8 cellular contexts compared by ENCODE assay signal in genomic region chr3:45841380-45841700, GRCh38. TPM values are rescaled to one million over a fixed set of nuclear protein-coding genes. Genes with fewer than 3 reads are reported as not detected.
A peak's percentile ranks its signal among the peaks of the same experiment; 100 is the strongest.
DNase-seq lines count a peak whose midpoint lies in the region; ATAC-seq lines count a peak whose summit lies in the region.

No MANE protein-coding gene starts in this region.

- H3K4me3 ChIP-seq in iPS DF 6.9 (ENCODE audit: low read length) (peak overlapping the region; percentile 60; the same call in 1 of the 2 replicates), skeletal muscle tissue (ENCODE audit: low read length in 3 of 3) (peak overlapping the region; percentile 86 to 91 (median 87))

- H3K27me3 Mint-ChIP-seq in activated CD8-positive, alpha-beta memory T cell treated with anti-CD3 and anti-CD28 coated beads, Interleukin-2, amount 10 ng/mL, durations not matched to agents 7 days and 5 days, result peaks cover 15% of the 10 kb centered on the region
- no peaks in the 10 kb centered on the region for H3K27me3 Mint-ChIP-seq in activated naive CD8-positive, alpha-beta T cell treated with anti-CD3 and anti-CD28 coated beads for 36 hours

- no peaks in the 10 kb centered on the region; the same call in 1 of the 2 replicates for H3K4me1 ChIP-seq in iPS DF 6.9 (ENCODE audit: control insufficient read depth, insufficient read depth, low read length)
- H3K4me1 ChIP-seq in skeletal muscle tissue (ENCODE audit: control insufficient read depth in 3 of 3, insufficient read depth in 3 of 3, low read length in 3 of 3), result peaks cover 14 to 25% (median 14%) of the 10 kb centered on the region in 3 donors

- no peak overlapping the region for H3K27ac ChIP-seq in iPS DF 6.9 (ENCODE audit: low read length)
- no peak overlapping the region for H3K27ac ChIP-seq in skeletal muscle tissue (ENCODE audit: low read depth, low read length)

- H3K36me3 Mint-ChIP-seq in activated CD8-positive, alpha-beta memory T cell treated with anti-CD3 and anti-CD28 coated beads, Interleukin-2, amount 10 ng/mL, durations not matched to agents 7 days and 5 days, result peaks cover 1% of the 10 kb centered on the region
- H3K36me3 Mint-ChIP-seq in activated naive CD8-positive, alpha-beta T cell treated with anti-CD3 and anti-CD28 coated beads for 36 hours, result no peaks in the 10 kb centered on the region

- no peak for DNase-seq in activated CD8-positive, alpha-beta memory T cell treated with anti-CD3 and anti-CD28 coated beads, Interleukin-2, amount 10 ng/mL, durations not matched to agents 7 days and 5 days
- DNase-seq in activated CD8-positive, alpha-beta memory T cell treated with anti-CD3 and anti-CD28 coated beads, Interleukin-2, amount 50 U/mL, for 48 hours, result no peak
- DNase-seq in Kasumi-1 (lab: John Stamatoyannopoulos, UW), result peak; percentile 29 to 57
- no peak for DNase-seq in activated naive CD8-positive, alpha-beta T cell treated with anti-CD3 and anti-CD28 coated beads for 36 hours
- DNase-seq in iPS DF 6.9 (ENCODE audit: low read depth, low spot score), result no peak

- H3K9ac ChIP-seq in skeletal muscle tissue (ENCODE audit: low read depth in 1 of 3, low read length in 3 of 3), result peak overlapping the region; percentile 78 to 81 (median 78)

- peak overlapping the region; percentile 80 for H3K27ac Mint-ChIP-seq in activated CD8-positive, alpha-beta memory T cell treated with anti-CD3 and anti-CD28 coated beads, Interleukin-2, amount 10 ng/mL, durations not matched to agents 7 days and 5 days
- peak overlapping the region; percentile 84 for H3K27ac Mint-ChIP-seq in activated naive CD8-positive, alpha-beta T cell treated with anti-CD3 and anti-CD28 coated beads for 36 hours

- peak overlapping the region; percentile 84 for H3K4me3 Mint-ChIP-seq in activated CD8-positive, alpha-beta memory T cell treated with anti-CD3 and anti-CD28 coated beads, Interleukin-2, amount 10 ng/mL, durations not matched to agents 7 days and 5 days
- H3K4me3 Mint-ChIP-seq in activated naive CD8-positive, alpha-beta T cell treated with anti-CD3 and anti-CD28 coated beads for 36 hours, result peak overlapping the region; percentile 90

- peak; percentile 59 for ATAC-seq in activated CD8-positive, alpha-beta memory T cell treated with anti-CD3 and anti-CD28 coated beads, Interleukin-2, amount 10 ng/mL, durations not matched to agents 7 days and 5 days
- ATAC-seq in HG02798 (IDR thresholded peaks at IDR 0.05; ENCODE audit: poor library complexity, unreplicated experiment) (no peak), HG02885 (IDR thresholded peaks at IDR 0.05; ENCODE audit: poor library complexity, unreplicated experiment) (no peak)

- no peaks in the 10 kb centered on the region for H3K9me3 ChIP-seq in iPS DF 6.9 (ENCODE audit: control insufficient read depth, insufficient read depth, low read length)
- H3K9me3 ChIP-seq in skeletal muscle tissue (ENCODE audit: control insufficient read depth in 3 of 3, low read length in 3 of 3), result no peaks in the 10 kb centered on the region

- no CpG with 5 or more reads among the region's 12 CpGs for WGBS in iPS DF 6.9 (ENCODE audit: insufficient coverage, insufficient read length)

- H3K27me3 ChIP-seq in iPS DF 6.9 (ENCODE audit: control insufficient read depth, insufficient read depth, low read length) (no peaks in the 10 kb centered on the region), skeletal muscle tissue (ENCODE audit: control insufficient read depth in 3 of 3, insufficient read depth in 3 of 3, low read length in 3 of 3) (no peaks in the 10 kb centered on the region)

- CTCF ChIA-PET in activated CD8-positive, alpha-beta memory T cell treated with anti-CD3 and anti-CD28 coated beads, Interleukin-2, amount 10 ng/mL, durations not matched to agents 7 days and 5 days (lab: Charles Lee), result interaction anchor here (0.6 to 2.6 kb wide), 7 partner anchors 11 to 716 kb away, joined by 3 to 10 read pairs (median 4); no protein-coding TSS in a partner anchor

- H3K36me3 ChIP-seq in iPS DF 6.9 (ENCODE audit: control insufficient read depth, insufficient read depth, low read length), result no peaks in the 10 kb centered on the region
- H3K36me3 ChIP-seq in skeletal muscle tissue (ENCODE audit: control insufficient read depth in 3 of 3, insufficient read depth in 3 of 3, low read length in 3 of 3), result peaks cover 0 to 4% (median 2%) of the 10 kb centered on the region in 3 donors

- H3K4me1 Mint-ChIP-seq in activated CD8-positive, alpha-beta memory T cell treated with anti-CD3 and anti-CD28 coated beads, Interleukin-2, amount 10 ng/mL, durations not matched to agents 7 days and 5 days, result peaks cover 30% of the 10 kb centered on the region
- H3K4me1 Mint-ChIP-seq in activated naive CD8-positive, alpha-beta T cell treated with anti-CD3 and anti-CD28 coated beads for 36 hours, result peaks cover 6% of the 10 kb centered on the region

- H3K9me3 Mint-ChIP-seq in activated CD8-positive, alpha-beta memory T cell treated with anti-CD3 and anti-CD28 coated beads, Interleukin-2, amount 10 ng/mL, durations not matched to agents 7 days and 5 days (ENCODE audit: low read depth), result no peaks in the 10 kb centered on the region
- H3K9me3 Mint-ChIP-seq in activated naive CD8-positive, alpha-beta T cell treated with anti-CD3 and anti-CD28 coated beads for 36 hours, result no peaks in the 10 kb centered on the region

RNA-seq across cellular contexts. Expression of gene LZTFL1, which starts 0.6 kb away (rescaled TPM):
- total RNA-seq in activated CD8-positive, alpha-beta memory T cell treated with anti-CD3 and anti-CD28 coated beads, Interleukin-2, amount 10 ng/mL, durations not matched to agents 7 days and 5 days, result 1 to 10 TPM; 6.1 to 9.3 TPM
- 1 to 10 TPM; 4.7 to 7.5 TPM for total RNA-seq in activated naive CD8-positive, alpha-beta T cell treated with anti-CD3 and anti-CD28 coated beads for 36 hours
- 6.8 TPM for total RNA-seq in skeletal muscle tissue

RNA-seq across cellular contexts. Expression of gene CCR9, which starts 45.0 kb away (rescaled TPM):
- 1 to 10 TPM; 3.2 to 9.7 TPM for total RNA-seq in activated CD8-positive, alpha-beta memory T cell treated with anti-CD3 and anti-CD28 coated beads, Interleukin-2, amount 10 ng/mL, durations not matched to agents 7 days and 5 days
- not detected for total RNA-seq in activated naive CD8-positive, alpha-beta T cell treated with anti-CD3 and anti-CD28 coated beads for 36 hours
- 0.52 TPM for total RNA-seq in skeletal muscle tissue

RNA-seq across cellular contexts. Expression of gene SLC6A20, which starts 45.0 kb away (rescaled TPM):
- under 1 TPM in 1 of 2 experiments, not detected in 1; 0.05 TPM for total RNA-seq in activated CD8-positive, alpha-beta memory T cell treated with anti-CD3 and anti-CD28 coated beads, Interleukin-2, amount 10 ng/mL, durations not matched to agents 7 days and 5 days
- not detected for total RNA-seq in activated naive CD8-positive, alpha-beta T cell treated with anti-CD3 and anti-CD28 coated beads for 36 hours
- total RNA-seq in skeletal muscle tissue, result under 0.01 TPM

Comparison
In these comparisons a context has a peak if more than half of its experiments do, and no peak if none do; other contexts are left out.
1. DNase-seq: peak in Kasumi-1 (2 of 2); none in activated CD8-positive, alpha-beta memory T cell treated with anti-CD3 and anti-CD28 coated beads, Interleukin-2, amount 10 ng/mL, durations not matched to agents 7 days and 5 days (single experiment), activated CD8-positive, alpha-beta memory T cell treated with anti-CD3 and anti-CD28 coated beads, Interleukin-2, amount 50 U/mL, for 48 hours (single experiment), activated naive CD8-positive, alpha-beta T cell treated with anti-CD3 and anti-CD28 coated beads for 36 hours (single experiment) and iPS DF 6.9 (single experiment).